In the genomic region with DNA sequence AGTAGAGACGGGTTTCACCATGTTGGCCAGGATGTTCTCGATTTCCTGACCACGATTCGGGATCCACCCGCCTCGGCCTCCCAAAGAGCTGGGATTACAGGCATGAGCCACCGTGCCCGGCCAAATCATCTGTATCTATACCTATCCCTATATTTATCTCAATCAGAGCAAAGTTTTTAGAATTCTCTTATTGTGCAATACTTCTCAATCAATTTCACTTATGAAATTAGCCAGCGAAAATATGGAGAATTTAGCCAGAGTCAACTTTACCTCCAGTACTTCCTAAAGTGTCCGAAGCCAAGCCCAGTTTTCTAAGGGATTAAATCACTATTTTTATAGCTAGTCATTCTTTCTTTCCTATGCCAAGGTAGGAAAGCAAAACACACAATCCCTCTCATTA, we compare ENCODE assay signal across 11 cellular contexts.
"Had no signal": no experiment of that assay in that cellular context is flagged by ENCODE, and none has a peak within 500 bp of the region (broad histone marks: within the 10 kb centered on the region; RNA-seq: fewer than 3 reads in every experiment).

No MANE protein-coding gene starts in this region.

- H3K9ac ChIP-seq: GM23248 had no signal

- H3K4me3 ChIP-seq: GM23248, GM23338, HAP-1 had no signal

- H2AFZ ChIP-seq: GM23248, GM23338 had no signal

- H3K4me3 Mint-ChIP-seq: GM23338, H9, HFFc6 had no signal

- H3K27ac Mint-ChIP-seq: GM23338, H9, HFFc6 had no signal

- H3K9me3 Mint-ChIP-seq: GM23338, H9 had no signal

- ATAC-seq: GM23338, HCT116 had no signal

- FAIRE-seq: H1, H54 had no signal

- H3K27ac ChIP-seq: GM23248 had no signal

- DNase-seq: GM23248, GOT3, H7, H9, HCEC 1CT, HFFc6 had no signal

- H3K36me3 ChIP-seq: HAP-1 had no signal

- H3K9me3 ChIP-seq: HAP-1 had no signal

- H3K4me2 ChIP-seq: GM23338 had no signal

- H3K4me1 ChIP-seq: HAP-1 had no signal
